In the genomic region with DNA sequence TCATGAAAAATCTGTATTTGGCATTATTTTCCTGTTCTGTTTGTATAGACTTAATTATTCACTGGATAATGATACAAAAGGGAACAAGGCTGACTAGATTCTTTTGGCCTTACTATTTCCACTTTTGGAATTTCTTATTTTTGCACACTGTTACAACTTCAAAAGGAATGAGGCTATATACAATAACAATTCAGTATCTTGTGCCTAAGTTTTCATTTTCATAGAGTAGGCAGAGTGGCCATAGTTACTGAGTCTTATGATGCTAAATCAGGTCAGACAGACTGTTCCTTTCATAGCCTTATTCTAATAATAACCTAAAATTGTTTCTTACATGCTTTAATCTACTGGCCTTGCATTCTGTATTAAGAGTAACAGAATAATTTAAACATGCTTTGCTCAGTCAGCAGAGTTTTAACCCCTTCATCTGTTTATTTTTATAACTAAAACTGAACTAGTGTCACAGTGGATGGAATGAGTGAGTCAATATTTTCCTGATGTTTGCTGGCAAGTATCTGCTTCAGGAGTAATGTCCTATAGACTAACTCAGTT, we compare ENCODE assay signal across 15 cellular contexts. TPM values are rescaled to one million over a fixed set of nuclear protein-coding genes. Genes with fewer than 3 reads are reported as not detected.
DNase-seq lines count a peak whose midpoint lies in the region; ATAC-seq, FAIRE-seq and TF ChIP-seq lines count a peak whose summit lies in the region.
"Had no signal": no experiment of that assay in that cellular context is flagged by ENCODE, and none has a peak within 500 bp of the region (broad histone marks: within the 10 kb centered on the region; RNA-seq: fewer than 3 reads in every experiment).

No MANE protein-coding gene starts in this region.

- peak overlapping the region in 6 of 12 donors; percentile 12 to 57 (median 28) for H3K27ac ChIP-seq in heart left ventricle
- H3K27ac ChIP-seq in keratinocyte (ENCODE audit: control insufficient read depth, insufficient read depth, low read length), result no peak overlapping the region
- peak overlapping the region; percentile 83 to 97 (median 93) for H3K27ac ChIP-seq in thyroid gland

- no peaks in the 10 kb centered on the region for H4K20me1 ChIP-seq in keratinocyte (ENCODE audit: control insufficient read depth, extremely low read depth, insufficient read depth, low read length)

- H3K4me3 Mint-ChIP-seq in T-helper 2 cell treated with Interferon-gamma antibody and Interleukin-4, amounts not matched to agents 5 μg/mL and 100 μg/mL, for 36 hours, result no peak overlapping the region
- H3K4me3 Mint-ChIP-seq: activated B cell treated with CpG ODN at 0.5 μM for 24 hours; activated T-cell treated with anti-CD3 and anti-CD28 coated beads, Interleukin-2, amount 50 U/mL, for 24 hours; dendritic cell treated with granulocyte-macrophage colony-stimulating factor and Interleukin-4, amounts not matched to agents 40 ng/mL and 50 ng/mL, for 4 days; naive B cell; stimulated activated memory B cell treated with anti-CD40 and anti-IgM and Interleukin-4, amounts not matched to agents 10 μg/mL and 1 μg/mL and 100 μg/mL, for 72 hours had no signal

- no peaks in the 10 kb centered on the region for H3K4me1 Mint-ChIP-seq in T-helper 2 cell treated with Interferon-gamma antibody and Interleukin-4, amounts not matched to agents 5 μg/mL and 100 μg/mL, for 36 hours (ENCODE audit: low read depth)
- H3K4me1 Mint-ChIP-seq: activated B cell treated with CpG ODN at 0.5 μM for 24 hours, naive B cell had no signal

- H3K4me3 ChIP-seq in heart left ventricle (no peak overlapping the region), keratinocyte (ENCODE audit: control insufficient read depth in 2 of 3, extremely low read depth in 1 of 3, insufficient read depth in 2 of 3, low read depth in 1 of 3, low read length in 3 of 3) (no peak overlapping the region), thyroid gland (replicated peaks in 1 of 3) (no peak overlapping the region)

- H3K36me3 ChIP-seq in heart left ventricle, result no peaks in the 10 kb centered on the region
- H3K36me3 ChIP-seq in keratinocyte (ENCODE audit: control insufficient read depth in 2 of 2, extremely low read depth in 1 of 2, insufficient read depth in 2 of 2, low read length in 2 of 2), result no peaks in the 10 kb centered on the region
- H3K36me3 ChIP-seq in thyroid gland, result no peaks in the 10 kb centered on the region

- TF ChIP-seq POLR2A in heart left ventricle (IDR thresholded peaks at IDR 0.05) (no peak), thyroid gland (IDR thresholded peaks at IDR 0.05) (no peak)

- peaks cover 0 to 23% (median 12%) of the 10 kb centered on the region in 12 donors for H3K4me1 ChIP-seq in heart left ventricle
- peaks cover 42% of the 10 kb centered on the region for H3K4me1 ChIP-seq in keratinocyte (ENCODE audit: control insufficient read depth, extremely low read depth, insufficient read depth, low read length)
- H3K4me1 ChIP-seq in thyroid gland, result peaks cover 41 to 47% of the 10 kb centered on the region in 2 donors

- H3K9me3 ChIP-seq in heart left ventricle, result no peaks in the 10 kb centered on the region
- no peaks in the 10 kb centered on the region for H3K9me3 ChIP-seq in keratinocyte (ENCODE audit: control insufficient read depth, low read depth, low read length)
- no peaks in the 10 kb centered on the region for H3K9me3 ChIP-seq in thyroid gland

- no peaks in the 10 kb centered on the region for H3K36me3 Mint-ChIP-seq in T-helper 2 cell treated with Interferon-gamma antibody and Interleukin-4, amounts not matched to agents 5 μg/mL and 100 μg/mL, for 36 hours (ENCODE audit: low read depth)

- no peak overlapping the region for H3K27ac Mint-ChIP-seq in T-helper 2 cell treated with Interferon-gamma antibody and Interleukin-4, amounts not matched to agents 5 μg/mL and 100 μg/mL, for 36 hours
- H3K27ac Mint-ChIP-seq: activated B cell treated with CpG ODN at 0.5 μM for 24 hours; activated T-cell treated with anti-CD3 and anti-CD28 coated beads, Interleukin-2, amount 50 U/mL, for 24 hours; dendritic cell treated with granulocyte-macrophage colony-stimulating factor and Interleukin-4, amounts not matched to agents 40 ng/mL and 50 ng/mL, for 4 days; stimulated activated memory B cell treated with anti-CD40 and anti-IgM and Interleukin-4, amounts not matched to agents 10 μg/mL and 1 μg/mL and 100 μg/mL, for 72 hours had no signal

- H3K79me2 ChIP-seq in keratinocyte (ENCODE audit: control insufficient read depth, insufficient read depth, low read length), result peaks cover 21% of the 10 kb centered on the region

- H3K4me2 ChIP-seq in keratinocyte (ENCODE audit: control insufficient read depth, extremely low read depth, insufficient read depth, low read depth, low read length), result peak overlapping the region; percentile 20

- no peak overlapping the region for H2AFZ ChIP-seq in keratinocyte (ENCODE audit: control insufficient read depth, low read length)

- H3K27me3 Mint-ChIP-seq in T-helper 2 cell treated with Interferon-gamma antibody and Interleukin-4, amounts not matched to agents 5 μg/mL and 100 μg/mL, for 36 hours (ENCODE audit: low read depth), result peaks cover 8% of the 10 kb centered on the region
- H3K27me3 Mint-ChIP-seq: dendritic cell treated with granulocyte-macrophage colony-stimulating factor and Interleukin-4, amounts not matched to agents 40 ng/mL and 50 ng/mL, for 4 days; stimulated activated memory B cell treated with anti-CD40 and anti-IgM and Interleukin-4, amounts not matched to agents 10 μg/mL and 1 μg/mL and 100 μg/mL, for 72 hours had no signal

- no peaks in the 10 kb centered on the region for H3K9me3 Mint-ChIP-seq in T-helper 2 cell treated with Interferon-gamma antibody and Interleukin-4, amounts not matched to agents 5 μg/mL and 100 μg/mL, for 36 hours
- H3K9me3 Mint-ChIP-seq: activated B cell treated with CpG ODN at 0.5 μM for 24 hours; activated T-cell treated with anti-CD3 and anti-CD28 coated beads, Interleukin-2, amount 50 U/mL, for 24 hours; dendritic cell treated with granulocyte-macrophage colony-stimulating factor and Interleukin-4, amounts not matched to agents 40 ng/mL and 50 ng/mL, for 4 days; stimulated activated memory B cell treated with anti-CD40 and anti-IgM and Interleukin-4, amounts not matched to agents 10 μg/mL and 1 μg/mL and 100 μg/mL, for 72 hours had no signal

- intact Hi-C loops in heart left ventricle (cut with DNase I), result no loop called here
- intact Hi-C loops in Right ventricle myocardium superior (cut with DNase I), result no loop called here
- intact Hi-C loops in thyroid gland (cut with DNase I), result no loop called here

- dilution Hi-C loops in keratinocyte (cut with MboI; ENCODE audit: extremely low pct_ligation_motif_present, low sequenced_read_pairs), result no loop called here

- peak; percentile 29 for FAIRE-seq in keratinocyte (lab: Jason Lieb, UNC)
- FAIRE-seq: H1 had no signal

- no peak for DNase-seq in heart left ventricle
- no peak for DNase-seq in Right ventricle myocardium superior
- peak; percentile 65 for DNase-seq in brain pericyte (ENCODE audit: low read depth, low spot score)
- DNase-seq in keratinocyte (ENCODE audit: low read depth, low spot score), result no peak
- DNase-seq in thyroid gland, result no peak
- no peak for DNase-seq in activated CD4-positive, CD25-positive, alpha-beta regulatory T cell treated with anti-CD3 and anti-CD28 coated beads, Interleukin-2, amount 50 U/mL, for 72 hours
- no peak for DNase-seq in T-helper 2 cell treated with Interferon-gamma antibody and Interleukin-4, amounts not matched to agents 5 μg/mL and 100 μg/mL, for 36 hours (ENCODE audit: low spot score)
- no peak for DNase-seq in NAMALWA (ENCODE audit: low spot score)
- DNase-seq: activated B cell treated with CpG ODN at 0.5 μM for 24 hours; activated T-cell treated with anti-CD3 and anti-CD28 coated beads, Interleukin-2, amount 50 U/mL, for 24 hours; naive B cell; NCI-H2227 treated with DMSO at 0.1 percent for 48 hours had no signal

- peak; percentile 45 to 70 (median 56) for ATAC-seq in heart left ventricle
- no peak for ATAC-seq in Right ventricle myocardium superior (ENCODE audit: poor library complexity)
- ATAC-seq: stimulated activated memory B cell treated with anti-CD40 and anti-IgM and Interleukin-4, amounts not matched to agents 10 μg/mL and 1 μg/mL and 100 μg/mL, for 72 hours had no signal

- H3K9me1 ChIP-seq in keratinocyte (ENCODE audit: control insufficient read depth, extremely low read depth, insufficient read depth, low read length), result no peaks in the 10 kb centered on the region

- no peaks in the 10 kb centered on the region for H3K27me3 ChIP-seq in heart left ventricle
- H3K27me3 ChIP-seq in keratinocyte (ENCODE audit: control insufficient read depth, extremely low read depth, insufficient read depth, low read length), result no peaks in the 10 kb centered on the region
- H3K27me3 ChIP-seq in thyroid gland, result no peaks in the 10 kb centered on the region

- TF ChIP-seq CTCF in heart left ventricle (IDR thresholded peaks at IDR 0.05) (no peak), keratinocyte (optimal IDR thresholded peaks at IDR 0.05 in 1 of 3, IDR thresholded peaks at IDR 0.05 in 1 of 3, conservative IDR thresholded peaks at IDR 0.05 in 1 of 3; ENCODE audit: extremely low read depth in 1 of 3, insufficient read depth in 2 of 3, low read length in 3 of 3) (no peak), thyroid gland (IDR thresholded peaks at IDR 0.05) (no peak)

- H3K9ac ChIP-seq in keratinocyte (ENCODE audit: control insufficient read depth, extremely low read depth, insufficient read depth, low read length), result no peak overlapping the region

RNA-seq across cellular contexts. Expression of gene TTC8, which starts 10.5 kb away (rescaled TPM):
- total RNA-seq in heart left ventricle (10 to 100 TPM in 8 of 9 donors, 1 to 10 TPM in 1; 7.5 to 18.3 (median 12.9) TPM), Right ventricle myocardium superior (5.2 TPM), thyroid gland (100 to 1,000 TPM in 1 of 4 donors, 10 to 100 TPM in 3; 51.4 to 118 (median 68.0) TPM)
- polyA plus RNA-seq in heart left ventricle (1 to 10 TPM; 4.5 to 6.8 TPM), keratinocyte (42.1 to 49.2 TPM (median 43.0 TPM) in 3 replicates)
- polyA plus RNA-seq in keratinocyte (2011; ENCODE audit: low read depth), result 13.1 TPM
- 36.5 and 50.6 TPM in 2 replicates for polyA plus RNA-seq in keratinocyte (2011; cell fraction: cytosol; rRNA removed)
- polyA plus RNA-seq in keratinocyte (2011; cell fraction: nucleus; rRNA removed), result 67.2 and 81.9 TPM in 2 replicates
- polyA plus RNA-seq in keratinocyte (2012; ENCODE audit: low replicate concordance), result 10.3 and 23.5 TPM in 2 replicates
- 13.1 to 24.4 TPM (median 24.0 TPM) in 3 replicates for polyA minus RNA-seq in keratinocyte
- 28.8 TPM for polyA minus RNA-seq in keratinocyte (2011; cell fraction: cytosol; rRNA and poly(A)+ RNA removed)
- polyA minus RNA-seq in keratinocyte (2011; cell fraction: nucleus; rRNA and poly(A)+ RNA removed), result 17.1 and 32.7 TPM in 2 replicates

RNA-seq across cellular contexts. Expression of gene EML5, which starts 42.2 kb away (rescaled TPM):
- total RNA-seq in heart left ventricle (under 1 TPM; 0.14 to 0.71 (median 0.21) TPM), Right ventricle myocardium superior (0.16 TPM), thyroid gland (10 to 100 TPM in 1 of 4 donors, 1 to 10 TPM in 3; 3.8 to 15.8 (median 7.3) TPM)
- polyA plus RNA-seq in heart left ventricle (under 1 TPM; 0.08 to 0.22 TPM), keratinocyte (0.60 to 2.0 TPM (median 1.4 TPM) in 3 replicates)
- 2.4 TPM for polyA plus RNA-seq in keratinocyte (2011; ENCODE audit: low read depth)
- polyA plus RNA-seq in keratinocyte (2011; cell fraction: cytosol; rRNA removed), result 0.65 and 1.1 TPM in 2 replicates
- polyA plus RNA-seq in keratinocyte (2011; cell fraction: nucleus; rRNA removed), result 2.9 and 3.5 TPM in 2 replicates
- polyA plus RNA-seq in keratinocyte (2012; ENCODE audit: low replicate concordance), result 1.0 and 2.0 TPM in 2 replicates
- 0.89 to 5.4 TPM (median 1.3 TPM) in 3 replicates for polyA minus RNA-seq in keratinocyte
- polyA minus RNA-seq in keratinocyte (2011; cell fraction: cytosol; rRNA and poly(A)+ RNA removed), result 3.3 TPM
- polyA minus RNA-seq in keratinocyte (2011; cell fraction: nucleus; rRNA and poly(A)+ RNA removed), result 6.8 and 15.4 TPM in 2 replicates
